21 cellular contexts compared by ENCODE assay signal in the genomic region with DNA sequence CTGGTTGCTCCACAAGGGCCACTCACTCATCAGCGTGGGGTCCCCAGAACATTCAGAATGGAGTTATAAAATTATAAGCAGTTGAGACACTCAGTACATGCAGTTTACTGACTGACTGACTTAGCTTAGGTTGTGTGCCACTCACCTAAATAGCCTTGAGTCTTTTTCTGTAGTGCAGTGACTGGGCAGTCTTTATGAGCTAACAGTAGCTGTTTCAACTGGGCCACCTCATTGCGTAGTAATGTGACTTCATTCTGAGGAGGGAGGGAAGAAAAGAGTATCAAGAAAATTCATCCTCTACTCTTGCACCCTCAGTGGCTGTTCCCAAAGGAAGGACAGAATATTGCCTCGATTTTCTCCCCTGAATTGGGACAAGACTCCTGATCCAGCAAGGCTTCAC. TPM values are rescaled to one million over a fixed set of nuclear protein-coding genes. Genes with fewer than 3 reads are reported as not detected.
DNase-seq lines count a peak whose midpoint lies in the region; ATAC-seq, FAIRE-seq and TF ChIP-seq lines count a peak whose summit lies in the region.
"Had no signal": no experiment of that assay in that cellular context is flagged by ENCODE, and none has a peak within 500 bp of the region (broad histone marks: within the 10 kb centered on the region; RNA-seq: fewer than 3 reads in every experiment).

No MANE protein-coding gene starts in this region.

- H3K36me3 ChIP-seq in trophoblast cell (ENCODE audit: control insufficient read depth in 1 of 2, insufficient read depth in 2 of 2, low read length in 2 of 2), result peaks cover 16 to 27% of the 10 kb centered on the region in 2 experiments

- H3K4me1 ChIP-seq in trophoblast cell (ENCODE audit: control insufficient read depth in 1 of 2, insufficient read depth in 2 of 2, low read length in 2 of 2), result no peaks in the 10 kb centered on the region
- H3K4me1 ChIP-seq: A549 had no signal

- no peaks in the 10 kb centered on the region for H3K79me1 ChIP-seq in trophoblast cell (ENCODE audit: low read length)

- H3K79me2 ChIP-seq in trophoblast cell (ENCODE audit: control insufficient read depth, insufficient read depth, low read length, poor library complexity), result no peaks in the 10 kb centered on the region

- H3K18ac ChIP-seq in trophoblast cell (ENCODE audit: low read length), result no peak overlapping the region

- no peak overlapping the region for H2BK120ac ChIP-seq in trophoblast cell (ENCODE audit: insufficient read depth, low read length, poor library complexity)

- DNase-seq in EH (ENCODE audit: low read depth) (peak; percentile 14), H54 (ENCODE audit: insufficient read length, low spot score) (no peak), T1000 (lab: John Stamatoyannopoulos, UW) (peak; percentile 13), GM12891 (ENCODE audit: insufficient read length, low spot score) (no peak), KG1 (lab: John Stamatoyannopoulos, UW) (no peak), trophoblast cell (no peak)
- DNase-seq in stimulated activated effector memory CD8-positive, alpha-beta T cell treated with anti-CD3 and anti-CD28 coated beads, Interleukin-12 subunit alpha, Interleukin-12 subunit beta, amount 100 ng/mL, for 72 hours (ENCODE audit: low spot score in 2 of 2), result no peak
- DNase-seq: AML-193; CD4-positive, alpha-beta T cell; DMS153; DMS79; HCEC 1CT; Kasumi-1; KBM-7 had no signal

- no peaks in the 10 kb centered on the region for H3K27me3 ChIP-seq in trophoblast cell (ENCODE audit: insufficient read depth, low read length)

- WGBS in trophoblast cell (ENCODE audit: extremely low coverage, insufficient coverage, insufficient read length), result no CpG with 5 or more reads among the region's 3 CpGs

- H3K4me3 ChIP-seq in trophoblast cell (ENCODE audit: low read depth, low read length), result no peak overlapping the region
- H3K4me3 ChIP-seq: A549 had no signal

- no peak overlapping the region for H3K27ac ChIP-seq in trophoblast cell (ENCODE audit: low read depth, low read length)
- H3K27ac ChIP-seq: 22Rv1, A549, C4-2B had no signal

- H3K4me1 Mint-ChIP-seq in stimulated activated effector memory CD8-positive, alpha-beta T cell treated with anti-CD3 and anti-CD28 coated beads, Interleukin-12 subunit alpha, Interleukin-12 subunit beta, amount 100 ng/mL, for 72 hours, result no peaks in the 10 kb centered on the region

- no peak overlapping the region for H3K4me2 ChIP-seq in trophoblast cell (ENCODE audit: low read length)
- H3K4me2 ChIP-seq: A549 had no signal

- no peak overlapping the region for H3K14ac ChIP-seq in trophoblast cell (ENCODE audit: low read length)

- peaks cover 96% of the 10 kb centered on the region for H3K36me3 Mint-ChIP-seq in stimulated activated effector memory CD8-positive, alpha-beta T cell treated with anti-CD3 and anti-CD28 coated beads, Interleukin-12 subunit alpha, Interleukin-12 subunit beta, amount 100 ng/mL, for 72 hours

- no peak overlapping the region for H4K8ac ChIP-seq in trophoblast cell (ENCODE audit: low read depth, low read length)

- no peak overlapping the region for H2BK5ac ChIP-seq in trophoblast cell (ENCODE audit: low read depth, low read length, poor library complexity)

- no peak overlapping the region for H4K12ac ChIP-seq in trophoblast cell (ENCODE audit: low read depth, low read length)

- H3K23ac ChIP-seq in trophoblast cell (ENCODE audit: low read length), result no peak overlapping the region

- no peaks in the 10 kb centered on the region for H3K9me3 Mint-ChIP-seq in stimulated activated effector memory CD8-positive, alpha-beta T cell treated with anti-CD3 and anti-CD28 coated beads, Interleukin-12 subunit alpha, Interleukin-12 subunit beta, amount 100 ng/mL, for 72 hours
- H3K9me3 Mint-ChIP-seq: CD4-positive, alpha-beta T cell; IgD-negative memory B cell had no signal

- H4K91ac ChIP-seq in trophoblast cell (ENCODE audit: low read depth, low read length), result no peak overlapping the region

- no peak overlapping the region for H3K4ac ChIP-seq in trophoblast cell (ENCODE audit: low read depth, low read length)

- no peak for TF ChIP-seq POLR2A in H54 (IDR thresholded peaks at IDR 0.05; ENCODE audit: low read depth, low read length)
- TF ChIP-seq POLR2A in GM12891 (IDR thresholded peaks at IDR 0.05; ENCODE audit: low read depth, low read length), result no peak

- H2AFZ ChIP-seq in trophoblast cell (ENCODE audit: insufficient read depth, low read length, poor library complexity), result no peak overlapping the region

- no peak overlapping the region for H2AK5ac ChIP-seq in trophoblast cell (ENCODE audit: low read length)

- H3K9ac ChIP-seq in trophoblast cell (ENCODE audit: low read length), result no peak overlapping the region

- H3K9me3 ChIP-seq in trophoblast cell (ENCODE audit: insufficient read depth, low read depth, low read length), result no peaks in the 10 kb centered on the region
- H3K9me3 ChIP-seq: A549 had no signal

- H2BK12ac ChIP-seq in trophoblast cell (ENCODE audit: low read length), result no peak overlapping the region

- H3K4me3 Mint-ChIP-seq in stimulated activated effector memory CD8-positive, alpha-beta T cell treated with anti-CD3 and anti-CD28 coated beads, Interleukin-12 subunit alpha, Interleukin-12 subunit beta, amount 100 ng/mL, for 72 hours, result no peak overlapping the region
- H3K4me3 Mint-ChIP-seq: CD4-positive, alpha-beta T cell; IgD-negative memory B cell had no signal

- FAIRE-seq in H54 (lab: Jason Lieb, UNC), result peak; percentile 6
- no peak for FAIRE-seq in GM12891 (lab: Jason Lieb, UNC)
- FAIRE-seq: A549, G401.6, HTR-8/SVneo had no signal

- no peak for ATAC-seq in stimulated activated effector memory CD8-positive, alpha-beta T cell treated with anti-CD3 and anti-CD28 coated beads, Interleukin-12 subunit alpha, Interleukin-12 subunit beta, amount 100 ng/mL, for 72 hours
- ATAC-seq: A549 had no signal

- H3K27ac Mint-ChIP-seq in stimulated activated effector memory CD8-positive, alpha-beta T cell treated with anti-CD3 and anti-CD28 coated beads, Interleukin-12 subunit alpha, Interleukin-12 subunit beta, amount 100 ng/mL, for 72 hours, result peak overlapping the region; percentile 45
- H3K27ac Mint-ChIP-seq: CD4-positive, alpha-beta T cell; IgD-negative memory B cell had no signal

TF ChIP-seq in GM12891, 5 proteins besides CTCF, POLR2A, EP300 and RAD21:
- TF ChIP-seq POU2F2 (IDR thresholded peaks at IDR 0.05; ENCODE audit: low read depth, low read length) (no peak), PAX5 (IDR thresholded peaks at IDR 0.05; ENCODE audit: insufficient read depth, low read length, severe bottlenecking) (no peak), SPI1 (IDR thresholded peaks at IDR 0.05; ENCODE audit: low read depth, low read length) (no peak), TAF1 (IDR thresholded peaks at IDR 0.05; ENCODE audit: low read depth, low read length) (no peak), POLR2AphosphoS5 (IDR thresholded peaks at IDR 0.05; ENCODE audit: low read depth, low read length) (no peak)

RNA-seq across cellular contexts. Expression of a gene that starts 15.8 kb away (rescaled TPM):
- polyA plus RNA-seq in GM12891 (2012; ENCODE audit: low read depth, missing spikeins), result 0.31 TPM
- 0.18 and 0.23 TPM in 2 replicates for polyA plus RNA-seq in trophoblast cell (2013)
- polyA plus RNA-seq: BJ, IgD-negative memory B cell had no signal

RNA-seq across cellular contexts. Expression of a gene that starts 22.0 kb away (rescaled TPM):
- 28.3 TPM for polyA plus RNA-seq in GM12891 (2012; ENCODE audit: low read depth, missing spikeins)
- polyA plus RNA-seq in trophoblast cell (2013), result 27.8 and 29.3 TPM in 2 replicates

RNA-seq across cellular contexts. Expression of a gene that starts 23.9 kb away (rescaled TPM):
- polyA plus RNA-seq in GM12891 (2012; ENCODE audit: low read depth, missing spikeins), result 12.2 TPM
- 5.5 and 5.8 TPM in 2 replicates for polyA plus RNA-seq in trophoblast cell (2013)

Comparison
In these comparisons a context has a peak if more than half of its experiments do, and no peak if none do; other contexts are left out.
1. DNase-seq: peak in EH (single experiment) and T1000 (single experiment); none in H54 (single experiment), stimulated activated effector memory CD8-positive, alpha-beta T cell treated with anti-CD3 and anti-CD28 coated beads, Interleukin-12 subunit alpha, Interleukin-12 subunit beta, amount 100 ng/mL, for 72 hours (0 of 2), GM12891 (single experiment), KG1 (single experiment) and trophoblast cell (0 of 2).